Comparison of ENCODE assay signal across 8 cellular contexts in the genomic region with DNA sequence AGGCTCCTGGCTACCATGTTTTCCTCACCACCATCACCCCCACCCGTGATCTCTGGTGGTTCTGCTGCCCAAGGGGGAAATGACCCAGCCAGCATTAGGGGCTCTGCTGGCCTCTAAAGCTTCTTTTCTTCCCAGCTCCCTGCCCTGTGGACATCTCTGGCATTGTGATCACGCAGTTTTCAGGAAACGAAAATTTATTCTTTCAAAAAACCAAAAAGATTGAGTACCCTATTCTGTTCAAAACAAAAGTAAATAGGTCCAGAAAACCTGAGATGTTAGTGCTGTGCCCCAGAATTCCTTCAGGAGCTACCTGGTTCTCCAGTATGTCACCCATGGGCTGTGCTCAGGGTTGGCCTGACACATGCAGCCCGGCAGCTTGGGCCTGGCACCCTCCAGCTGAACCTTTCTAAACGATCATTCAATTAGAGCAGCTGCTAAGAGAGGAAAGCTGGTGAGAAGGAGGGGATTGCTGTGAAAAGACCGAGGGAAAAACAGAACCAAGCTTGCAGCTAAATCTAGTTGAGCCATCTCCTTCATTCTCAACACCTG.
A peak's percentile ranks its signal among the peaks of the same experiment; 100 is the strongest.
DNase-seq lines count a peak whose midpoint lies in the region; ATAC-seq and TF ChIP-seq lines count a peak whose summit lies in the region.

No MANE protein-coding gene starts in this region.

- no peaks in the 10 kb centered on the region for H3K36me3 Mint-ChIP-seq in endodermal cell (ENCODE audit: low read depth)

- H3K9ac ChIP-seq in endodermal cell (ENCODE audit: extremely low read depth, low read length, poor library complexity, severe bottlenecking), result no peak overlapping the region

- no peaks in the 10 kb centered on the region for H3K9me3 Mint-ChIP-seq in endodermal cell

- no peak for ATAC-seq in left colon

- no peak overlapping the region for H3K4me3 Mint-ChIP-seq in endodermal cell

- intact Hi-C loops in left colon (cut with DNase I, micrococcal nuclease), result loop anchor here in 1 of 2 donors (5.0 to 10.0 kb wide), 2 partner anchors 167 to 294 kb away; no protein-coding TSS in a partner anchor

- peaks cover 2% of the 10 kb centered on the region for H3K4me1 Mint-ChIP-seq in endodermal cell

- H3K36me3 ChIP-seq in endodermal cell (ENCODE audit: control insufficient read depth, insufficient read depth, low read length), result no peaks in the 10 kb centered on the region

- DNase-seq in NCI-H1417 treated with DMSO at 0.1 percent for 48 hours (lab: John Stamatoyannopoulos, UW), result peak; percentile 10
- DNase-seq in NCI-H1417 (lab: John Stamatoyannopoulos, UW), result no peak
- DNase-seq in NCI-H524 treated with DMSO at 0.1 percent for 48 hours (lab: John Stamatoyannopoulos, UW), result peak; percentile 34
- no peak for DNase-seq in endodermal cell
- peak; percentile 67 for DNase-seq in pons (ENCODE audit: low spot score)
- DNase-seq in left colon, result no peak
- no peak for DNase-seq in activated CD8-positive, alpha-beta memory T cell treated with anti-CD3 and anti-CD28 coated beads for 24 hours
- DNase-seq in GOT3 (lab: John Stamatoyannopoulos, UW), result no peak

- H3K4me3 ChIP-seq in endodermal cell (ENCODE audit: low read length), result no peak overlapping the region

- no peaks in the 10 kb centered on the region for H3K9me3 ChIP-seq in endodermal cell (ENCODE audit: control insufficient read depth, low read length)

- 87 to 92% methylated on average over 2 to 6 of the region's 6 CpGs for WGBS in endodermal cell (ENCODE audit: insufficient coverage in 1 of 2, insufficient read length in 1 of 2), 2 experiments

- no peak overlapping the region for H3K27ac Mint-ChIP-seq in endodermal cell

- no peaks in the 10 kb centered on the region for H3K27me3 Mint-ChIP-seq in endodermal cell (ENCODE audit: insufficient read depth)

- TF ChIP-seq CTCF in endodermal cell (conservative IDR thresholded peaks at IDR 0.05), result no peak

- peak overlapping the region; percentile 0 for H3K27ac ChIP-seq in endodermal cell (ENCODE audit: low read depth, low read length)

- no peaks in the 10 kb centered on the region for H3K27me3 ChIP-seq in endodermal cell (ENCODE audit: control insufficient read depth, insufficient read depth, low read length, poor library complexity, severe bottlenecking)

- H3K4me1 ChIP-seq in endodermal cell (ENCODE audit: control insufficient read depth, insufficient read depth, low read length), result no peaks in the 10 kb centered on the region

Comparison
In these comparisons a context has a peak if more than half of its experiments do, and no peak if none do; other contexts are left out.
1. DNase-seq: peak in NCI-H1417 treated with DMSO at 0.1 percent for 48 hours (single experiment), NCI-H524 treated with DMSO at 0.1 percent for 48 hours (single experiment) and pons (single experiment); none in NCI-H1417 (0 of 3), endodermal cell (single experiment), left colon (0 of 2), activated CD8-positive, alpha-beta memory T cell treated with anti-CD3 and anti-CD28 coated beads for 24 hours (single experiment) and GOT3 (single experiment).